In genomic region chr16:51062039-51062438, GRCh38 we compare ENCODE assay signal across 19 cellular contexts.
A peak's percentile ranks its signal among the peaks of the same experiment; 100 is the strongest.
DNase-seq lines count a peak whose midpoint lies in the region; ATAC-seq and TF ChIP-seq lines count a peak whose summit lies in the region.
"Had no signal": no experiment of that assay in that cellular context is flagged by ENCODE, and none has a peak within 500 bp of the region (broad histone marks: within the 10 kb centered on the region; RNA-seq: fewer than 3 reads in every experiment).

No MANE protein-coding gene starts in this region.

- TF ChIP-seq POLR2A in sigmoid colon (IDR thresholded peaks at IDR 0.05), result no peak

- no peaks in the 10 kb centered on the region for H3K9me3 ChIP-seq in endodermal cell (ENCODE audit: control insufficient read depth, low read length)
- no peaks in the 10 kb centered on the region for H3K9me3 ChIP-seq in sigmoid colon
- H3K9me3 ChIP-seq: BLaER1 treated with 17β-estradiol and CSF1 and Interleukin-3, amounts not matched to agents 10 nM and 100 nM; SJCRH30 had no signal

- H3K36me3 ChIP-seq in endodermal cell (ENCODE audit: control insufficient read depth, insufficient read depth, low read length) (no peaks in the 10 kb centered on the region), sigmoid colon (no peaks in the 10 kb centered on the region)
- H3K36me3 ChIP-seq: BLaER1 treated with 17β-estradiol and CSF1 and Interleukin-3, amounts not matched to agents 10 nM and 100 nM; SJCRH30 had no signal

- no peak overlapping the region for H3K27ac Mint-ChIP-seq in endodermal cell

- no peak overlapping the region for H3K27ac ChIP-seq in endodermal cell (ENCODE audit: low read depth, low read length)
- no peak overlapping the region for H3K27ac ChIP-seq in sigmoid colon
- H3K27ac ChIP-seq: 22Rv1; BLaER1 treated with 17β-estradiol and CSF1 and Interleukin-3, amounts not matched to agents 10 nM and 100 nM; SJCRH30 had no signal

- TF ChIP-seq CTCF in endodermal cell (conservative IDR thresholded peaks at IDR 0.05) (peak; percentile 54), retinal pigment epithelial cell (conservative IDR thresholded peaks at IDR 0.05; ENCODE audit: low read depth, low read length) (peak; percentile 5), sigmoid colon (IDR thresholded peaks at IDR 0.05) (no peak)

- H3K4me1 Mint-ChIP-seq in endodermal cell, result no peaks in the 10 kb centered on the region

- no peak overlapping the region for H3K4me3 Mint-ChIP-seq in endodermal cell

- no peak for ATAC-seq in GM19035 (IDR thresholded peaks at IDR 0.05; ENCODE audit: unreplicated experiment)
- ATAC-seq: HCT116, Panc1 had no signal

- no peak overlapping the region for H3K9ac ChIP-seq in endodermal cell (ENCODE audit: extremely low read depth, low read length, poor library complexity, severe bottlenecking)
- H3K9ac ChIP-seq: BLaER1 treated with 17β-estradiol and CSF1 and Interleukin-3, amounts not matched to agents 10 nM and 100 nM had no signal

- H3K27me3 Mint-ChIP-seq in endodermal cell (ENCODE audit: insufficient read depth), result peaks cover 2% of the 10 kb centered on the region

- intact Hi-C loops in sigmoid colon (cut with DNase I), result no loop called here

- no peaks in the 10 kb centered on the region for H3K4me1 ChIP-seq in endodermal cell (ENCODE audit: control insufficient read depth, insufficient read depth, low read length)
- H3K4me1 ChIP-seq in sigmoid colon, result no peaks in the 10 kb centered on the region
- H3K4me1 ChIP-seq: SJCRH30 had no signal

- H3K9me3 Mint-ChIP-seq in endodermal cell, result no peaks in the 10 kb centered on the region

- H3K4me3 ChIP-seq in endodermal cell (ENCODE audit: low read length), result no peak overlapping the region
- H3K4me3 ChIP-seq in retinal pigment epithelial cell (ENCODE audit: low read length), result no peak overlapping the region
- no peak overlapping the region for H3K4me3 ChIP-seq in sigmoid colon
- H3K4me3 ChIP-seq: BLaER1 treated with 17β-estradiol and CSF1 and Interleukin-3, amounts not matched to agents 10 nM and 100 nM; SJCRH30 had no signal

- TF ChIP-seq EP300 in sigmoid colon (IDR thresholded peaks at IDR 0.05), result no peak

- DNase-seq in NCI-H510A treated with DMSO at 0.1 percent for 48 hours (lab: John Stamatoyannopoulos, UW) (peak; percentile 13), NCI-H510A (lab: John Stamatoyannopoulos, UW) (no peak), NCI-H774 (lab: John Stamatoyannopoulos, UW) (peak; percentile 24), endodermal cell (no peak), retinal pigment epithelial cell (ENCODE audit: low read depth) (no peak), sigmoid colon (no peak), NCI-H2081 (lab: John Stamatoyannopoulos, UW) (no peak)
- DNase-seq: DMS53, GDM1, Karpas-422, NCI-H187, NCI-H2227 treated with DMSO at 0.1 percent for 48 hours, NCI-H524, SJCRH30 had no signal

- H3K27me3 ChIP-seq in endodermal cell (ENCODE audit: control insufficient read depth, insufficient read depth, low read length, poor library complexity, severe bottlenecking) (no peaks in the 10 kb centered on the region), sigmoid colon (peaks cover 0 to 13% (median 0%) of the 10 kb centered on the region in 3 donors)
- H3K27me3 ChIP-seq: BLaER1 treated with 17β-estradiol and CSF1 and Interleukin-3, amounts not matched to agents 10 nM and 100 nM; SJCRH30 had no signal

- 88 to 95% methylated on average over 4 to 5 of the region's 5 CpGs for WGBS in endodermal cell (ENCODE audit: insufficient coverage in 1 of 2, insufficient read length in 1 of 2), 2 experiments
- 55 to 65% methylated on average over 5 of the region's 5 CpGs for WGBS in sigmoid colon, 2 donors

- no peaks in the 10 kb centered on the region for H3K36me3 Mint-ChIP-seq in endodermal cell (ENCODE audit: low read depth)

Comparison
In these comparisons a context has a peak if more than half of its experiments do, and no peak if none do; other contexts are left out.
1. DNase-seq: peak in NCI-H510A treated with DMSO at 0.1 percent for 48 hours (single experiment) and NCI-H774 (single experiment); none in NCI-H510A (single experiment), endodermal cell (single experiment), retinal pigment epithelial cell (single experiment), sigmoid colon (single experiment) and NCI-H2081 (0 of 2).
2. CTCF ChIP-seq: peak in endodermal cell (single experiment) and retinal pigment epithelial cell (single experiment); none in sigmoid colon (0 of 4).